16 cellular contexts compared by ENCODE assay signal in genomic region chr20:4247898-4248858, GRCh38. TPM values are rescaled to one million over a fixed set of nuclear protein-coding genes. Genes with fewer than 3 reads are reported as not detected.
DNase-seq lines count a peak whose midpoint lies in the region; ATAC-seq and TF ChIP-seq lines count a peak whose summit lies in the region.
"Had no signal": no experiment of that assay in that cellular context is flagged by ENCODE, and none has a peak within 500 bp of the region (broad histone marks: within the 10 kb centered on the region; RNA-seq: fewer than 3 reads in every experiment).

No MANE protein-coding gene starts in this region.

- H2BK20ac ChIP-seq in H9 (ENCODE audit: low read depth, low read length, poor library complexity, severe bottlenecking), result no peak overlapping the region

- peaks cover 14% of the 10 kb centered on the region for H3K23me2 ChIP-seq in H9 (ENCODE audit: insufficient read length, low read depth, low read length, poor library complexity, severe bottlenecking)

- no peak overlapping the region for H3K18ac ChIP-seq in H9 (ENCODE audit: insufficient read length, low read depth, low read length)

- H3K79me2 ChIP-seq in H9 (ENCODE audit: insufficient read depth, low read length), result no peaks in the 10 kb centered on the region

- H3K27me3 Mint-ChIP-seq in H9 (ENCODE audit: low read depth) (peaks cover 87% of the 10 kb centered on the region), endodermal cell (ENCODE audit: insufficient read depth) (peaks cover 83% of the 10 kb centered on the region), neural crest cell (ENCODE audit: low read depth) (peaks cover 78% of the 10 kb centered on the region)

- ATAC-seq in GM21390 (IDR thresholded peaks at IDR 0.05; ENCODE audit: unreplicated experiment), result no peak

- no peak overlapping the region for H3K27ac ChIP-seq in H9 (ENCODE audit: insufficient read length, low read depth, low read length)
- no peak overlapping the region for H3K27ac ChIP-seq in endodermal cell (ENCODE audit: low read depth, low read length)
- H3K27ac ChIP-seq: upper lobe of right lung had no signal

- H3K23ac ChIP-seq in H9 (ENCODE audit: insufficient read length, low read depth, low read length), result no peak overlapping the region

- no peak overlapping the region for H2AFZ ChIP-seq in H9 (ENCODE audit: low read length)

- no peak overlapping the region for H3T11ph ChIP-seq in H9 (ENCODE audit: low read length)

- no peak overlapping the region for H3K4ac ChIP-seq in H9 (ENCODE audit: low read depth, low read length)

- H4K5ac ChIP-seq in H9 (ENCODE audit: insufficient read length, low read depth, low read length), result no peak overlapping the region

- H2BK12ac ChIP-seq in H9 (ENCODE audit: insufficient read length, low read depth, low read length), result no peak overlapping the region

- H3K4me3 ChIP-seq in AG09309 (ENCODE audit: control insufficient read depth, low read depth, low read length) (peak overlapping the region; percentile 54), endodermal cell (ENCODE audit: low read length) (no peak overlapping the region)

- H3K9ac ChIP-seq in H9 (ENCODE audit: extremely low read depth, insufficient read length, low read length) (no peak overlapping the region), endodermal cell (ENCODE audit: extremely low read depth, low read length, poor library complexity, severe bottlenecking) (no peak overlapping the region)

- no peaks in the 10 kb centered on the region for H4K20me1 ChIP-seq in H9 (ENCODE audit: control insufficient read depth, insufficient read depth, insufficient read length)

- no peaks in the 10 kb centered on the region; a peak in 1 of 7 replicates for H3K36me3 Mint-ChIP-seq in H9 (ENCODE audit: insufficient read depth in 1 of 3, low read depth in 3 of 3)
- no peaks in the 10 kb centered on the region for H3K36me3 Mint-ChIP-seq in endodermal cell (ENCODE audit: low read depth)
- H3K36me3 Mint-ChIP-seq in neural crest cell (ENCODE audit: low read depth), result no peaks in the 10 kb centered on the region

- no peak overlapping the region for H3K56ac ChIP-seq in H9 (ENCODE audit: insufficient read length, low read depth, low read length)

- no peaks in the 10 kb centered on the region for H3K79me1 ChIP-seq in H9 (ENCODE audit: insufficient read depth, low read depth, low read length, poor library complexity, severe bottlenecking)

- H3K4me1 ChIP-seq in H9 (ENCODE audit: insufficient read depth, low read length) (no peaks in the 10 kb centered on the region), endodermal cell (ENCODE audit: control insufficient read depth, insufficient read depth, low read length) (no peaks in the 10 kb centered on the region)

- H4K8ac ChIP-seq in H9 (replicated peaks; ENCODE audit: insufficient read length, low read depth, low read length), result no peak overlapping the region

- DNase-seq in AG09309 (ENCODE audit: low read depth), result no peak
- DNase-seq in H9, result peak; percentile 50
- DNase-seq in endodermal cell, result peak; percentile 63
- no peak for DNase-seq in neural crest cell (ENCODE audit: low read depth, low spot score)
- no peak for DNase-seq in NCI-H2196 treated with DMSO at 0.1 percent for 48 hours (lab: John Stamatoyannopoulos, UW; ENCODE audit: unreplicated experiment)
- no peak for DNase-seq in NCI-H1436 treated with DMSO at 0.1 percent for 48 hours (lab: John Stamatoyannopoulos, UW)
- DNase-seq: activated CD4-positive, CD25-positive, alpha-beta regulatory T cell; activated T-cell treated with anti-CD3 and anti-CD28 coated beads, Interleukin-2, amount 50 U/mL, for 1 hour; CD4-positive, CD25-positive, alpha-beta regulatory T cell; esophagus squamous epithelium; NCI-H1048; SW 1271 had no signal

- no peak overlapping the region for H3K27ac Mint-ChIP-seq in H9
- H3K27ac Mint-ChIP-seq in endodermal cell, result no peak overlapping the region
- H3K27ac Mint-ChIP-seq in neural crest cell (ENCODE audit: unreplicated experiment), result no peak overlapping the region
- H3K27ac Mint-ChIP-seq: CD4-positive, CD25-positive, alpha-beta regulatory T cell had no signal

- H3K14ac ChIP-seq in H9 (ENCODE audit: insufficient read depth, low read length), result no peak overlapping the region

- no peak overlapping the region for H2BK5ac ChIP-seq in H9 (ENCODE audit: insufficient read length, low read length)

- no peak overlapping the region for H2AK5ac ChIP-seq in H9 (ENCODE audit: insufficient read length, low read length)

- H3K27me3 ChIP-seq in H9 (ENCODE audit: insufficient read depth, low read length) (peaks cover 22% of the 10 kb centered on the region; the same call in 1 of the 2 replicates), endodermal cell (ENCODE audit: control insufficient read depth, insufficient read depth, low read length, poor library complexity, severe bottlenecking) (peaks cover 78% of the 10 kb centered on the region)

- H2BK15ac ChIP-seq in H9 (ENCODE audit: low read depth, low read length), result no peak overlapping the region

- H4K91ac ChIP-seq in H9 (ENCODE audit: insufficient read length, low read depth, low read length), result no peak overlapping the region

- no peak for TF ChIP-seq CTCF in AG09309 (IDR thresholded peaks at IDR 0.05; ENCODE audit: control insufficient read depth, insufficient read depth, low read depth, low read length, missing control alignments)
- 0 out of 3 replicates have a peak, but pooled peaks have one; percentile 9 for TF ChIP-seq CTCF in H9 (conservative IDR thresholded peaks at IDR 0.05)
- TF ChIP-seq CTCF in endodermal cell (conservative IDR thresholded peaks at IDR 0.05), result no peak
- TF ChIP-seq CTCF in neural crest cell (conservative IDR thresholded peaks at IDR 0.05), result no peak

- peaks cover 2 to 22% of the 10 kb centered on the region in 2 experiments for H3K4me1 Mint-ChIP-seq in H9
- peaks cover 2% of the 10 kb centered on the region for H3K4me1 Mint-ChIP-seq in endodermal cell
- peaks cover 28% of the 10 kb centered on the region for H3K4me1 Mint-ChIP-seq in neural crest cell

- peak overlapping the region; percentile 6 for H3K4me2 ChIP-seq in H9 (ENCODE audit: insufficient read depth, insufficient read length, low read length)

- no CpG with 5 or more reads among the region's 112 CpGs for WGBS in H9 (ENCODE audit: extremely low coverage, insufficient read length, low lambda C conversion rate)
- 64 to 93% methylated on average over 48 to 112 of the region's 112 CpGs for WGBS in endodermal cell (ENCODE audit: insufficient coverage in 1 of 2, insufficient read length in 1 of 2), 2 experiments

- no peaks in the 10 kb centered on the region for H3K9me3 ChIP-seq in H9 (ENCODE audit: control insufficient read depth, low read depth, low read length)
- no peaks in the 10 kb centered on the region for H3K9me3 ChIP-seq in endodermal cell (ENCODE audit: control insufficient read depth, low read length)
- H3K9me3 ChIP-seq: esophagus squamous epithelium, upper lobe of right lung had no signal

- 0 out of 5 replicates have a peak, but pooled peaks cover 0 to 2% of the 10 kb centered on the region in 2 experiments for H3K9me3 Mint-ChIP-seq in H9
- peaks cover 2% of the 10 kb centered on the region for H3K9me3 Mint-ChIP-seq in endodermal cell
- no peaks in the 10 kb centered on the region for H3K9me3 Mint-ChIP-seq in neural crest cell

- H3K4me3 Mint-ChIP-seq in H9, result peak overlapping the region; percentile 56 to 78
- H3K4me3 Mint-ChIP-seq in endodermal cell, result peak overlapping the region; percentile 49
- H3K4me3 Mint-ChIP-seq in neural crest cell, result peak overlapping the region; percentile 78
- H3K4me3 Mint-ChIP-seq: CD4-positive, CD25-positive, alpha-beta regulatory T cell had no signal

- H2BK120ac ChIP-seq in H9 (ENCODE audit: low read depth, low read length, poor library complexity, severe bottlenecking), result no peak overlapping the region

- no peaks in the 10 kb centered on the region for H3K36me3 ChIP-seq in endodermal cell (ENCODE audit: control insufficient read depth, insufficient read depth, low read length)
- H3K36me3 ChIP-seq: esophagus squamous epithelium, upper lobe of right lung had no signal

RNA-seq across cellular contexts. Expression of gene ADRA1D, which starts 0.9 kb away (rescaled TPM):
- 0.50 and 0.86 TPM in 2 replicates for total RNA-seq in H9 (2021)
- not detected for total RNA-seq in endodermal cell
- polyA plus RNA-seq in endodermal cell (2013, experiment 1 of 2), result 0.28 TPM
- polyA plus RNA-seq in endodermal cell (2013, experiment 2 of 2), result 0.08 TPM
- total RNA-seq in neural crest cell, result 0.54 and 0.66 TPM in 2 replicates
- total RNA-seq: CD4-positive, CD25-positive, alpha-beta regulatory T cell; HT1080; osteoblast had no signal
- polyA plus RNA-seq: CD4-positive, CD25-positive, alpha-beta regulatory T cell had no signal

Comparison
In these comparisons a context has a peak if more than half of its experiments do, and no peak if none do; other contexts are left out.
1. DNase-seq: peak in H9 (single experiment) and endodermal cell (single experiment); none in AG09309 (single experiment), neural crest cell (single experiment), NCI-H2196 treated with DMSO at 0.1 percent for 48 hours (single experiment) and NCI-H1436 treated with DMSO at 0.1 percent for 48 hours (single experiment).
2. Peak in every context shown above with its lines, with median percentiles within 50 percentile points of each other: H3K4me3 Mint-ChIP-seq.